ENCODE assay signal across 8 cellular contexts in genomic region chr15:66293419-66294156, GRCh38.
DNase-seq lines count a peak whose midpoint lies in the region; ATAC-seq and TF ChIP-seq lines count a peak whose summit lies in the region.

DIS3L (plus strand) TSS chr15:66293568; CDS start chr15:66293597, 29 bp downstream.

- H3K4me1 ChIP-seq in neutrophil (ENCODE audit: control insufficient read depth in 1 of 2, insufficient read depth in 1 of 2, low read depth in 1 of 2, low read length in 1 of 2), result peaks cover 22 to 25% of the 10 kb centered on the region in 2 experiments

- peak within 1 kb of the TSS; percentile 83 for H3K27ac ChIP-seq in neutrophil

- peak within 1 kb of the TSS; percentile 64 for H3K4me3 ChIP-seq in neutrophil (ENCODE audit: low read depth in 1 of 2, low read length in 1 of 2)

- ATAC-seq in GM19351 (IDR thresholded peaks at IDR 0.05; ENCODE audit: unreplicated experiment), result peak; percentile 61
- ATAC-seq in HG03521 (IDR thresholded peaks at IDR 0.05; ENCODE audit: unreplicated experiment), result peak; percentile 57

- DNase-seq in CD1c-positive myeloid dendritic cell (ENCODE audit: extremely low spot score) (peak; percentile 75), SHP77 (lab: John Stamatoyannopoulos, UW) (peak; percentile 82 to 90), activated gamma-delta T cell (lab: John Stamatoyannopoulos, UW) (peak; percentile 58), foreskin melanocyte (peak; percentile 29), superior temporal gyrus (ENCODE audit: extremely low spot score) (peak; percentile 51)

- H3K27me3 ChIP-seq in neutrophil, result no peaks in the 10 kb centered on the region

- H3K9me3 ChIP-seq in neutrophil, result no peaks in the 10 kb centered on the region

- TF ChIP-seq CTCF in neutrophil (IDR thresholded peaks at IDR 0.05), result no peak

- peaks cover 4% of the 10 kb centered on the region for H3K36me3 ChIP-seq in neutrophil

Comparison
In these comparisons a context has a peak if more than half of its experiments do, and no peak if none do; other contexts are left out.
1. Peak in every context shown above with its lines: DNase-seq, ATAC-seq, H3K4me3 ChIP-seq and H3K27ac ChIP-seq.
2. DNase-seq: peak in every context shown above with its lines; median percentile 86 in SHP77; 75 in CD1c-positive myeloid dendritic cell; 58 in activated gamma-delta T cell; 51 in superior temporal gyrus; 29 in foreskin melanocyte.